In the genomic region with DNA sequence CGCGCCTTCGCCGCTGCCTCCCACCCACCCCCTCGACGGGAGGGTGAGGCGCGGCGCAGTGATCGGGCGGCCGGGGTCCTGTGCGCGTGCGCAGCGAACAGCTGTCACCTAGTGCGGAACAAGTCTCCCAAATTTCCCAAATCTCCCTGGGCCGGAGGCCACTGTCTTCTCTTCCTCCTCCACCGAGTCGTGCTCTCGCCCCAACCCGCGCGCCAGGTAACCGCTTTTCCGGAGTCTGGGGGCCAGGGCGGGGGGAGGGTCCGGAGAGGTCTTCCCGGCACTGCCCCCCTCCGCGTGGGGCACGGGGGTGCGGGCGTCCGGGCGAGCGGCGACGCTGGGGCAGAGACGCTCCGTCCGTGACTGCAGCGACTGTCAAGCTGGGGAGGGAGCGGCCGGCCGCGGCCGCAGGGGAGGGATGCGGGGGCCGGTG, we compare ENCODE assay signal across 8 cellular contexts. TPM values are rescaled to one million over a fixed set of nuclear protein-coding genes. Genes with fewer than 3 reads are reported as not detected.
A peak's percentile ranks its signal among the peaks of the same experiment; 100 is the strongest.
DNase-seq lines count a peak whose midpoint lies in the region; ATAC-seq and TF ChIP-seq lines count a peak whose summit lies in the region.

No MANE protein-coding gene starts in this region.

- WGBS in gastroesophageal sphincter (ENCODE audit: low coverage in 1 of 2), 2 donors: 0% methylated on average over 9 of the region's 50 CpGs; no CpG with 5 or more reads in 1 of the 2 donors

- ATAC-seq in activated CD8-positive, alpha-beta memory T cell treated with anti-CD3 and anti-CD28 coated beads, Interleukin-2, amount 10 ng/mL, durations not matched to agents 7 days and 5 days: peak; percentile 6
- peak; percentile 17 for ATAC-seq in HG02885 (IDR thresholded peaks at IDR 0.05; ENCODE audit: poor library complexity, unreplicated experiment)
- peak; percentile 85 for ATAC-seq in gastroesophageal sphincter

- H3K27me3 Mint-ChIP-seq in activated CD8-positive, alpha-beta memory T cell treated with anti-CD3 and anti-CD28 coated beads, Interleukin-2, amount 10 ng/mL, durations not matched to agents 7 days and 5 days: no peaks in the 10 kb centered on the region
- H3K27me3 Mint-ChIP-seq in T-helper 1 cell treated with Interleukin-12 subunit alpha and Interleukin-12 subunit beta and Interleukin-4 antibody, amounts not matched to agents 30 μg/mL and 1 μg/mL, for 36 hours (ENCODE audit: low read depth): no peaks in the 10 kb centered on the region
- H3K27me3 Mint-ChIP-seq in progenitor cell of endocrine pancreas: no peaks in the 10 kb centered on the region

- no peak for DNase-seq in activated CD8-positive, alpha-beta memory T cell treated with anti-CD3 and anti-CD28 coated beads, Interleukin-2, amount 10 ng/mL, durations not matched to agents 7 days and 5 days
- DNase-seq in activated CD8-positive, alpha-beta memory T cell treated with anti-CD3 and anti-CD28 coated beads, Interleukin-2, amount 50 U/mL, for 4 hours: no peak
- peak; percentile 94 for DNase-seq in progenitor cell of endocrine pancreas (ENCODE audit: low spot score, unreplicated experiment)
- DNase-seq in activated CD4-positive, alpha-beta T cell treated with anti-CD3 and anti-CD28 coated beads for 1 hour: no peak
- no peak for DNase-seq in COR-L47 (lab: John Stamatoyannopoulos, UW)

- TF ChIP-seq POLR2A in gastroesophageal sphincter (IDR thresholded peaks at IDR 0.05): peak; percentile 7 to 21

- TF ChIP-seq CTCF in gastroesophageal sphincter (IDR thresholded peaks at IDR 0.05) (no peak), progenitor cell of endocrine pancreas (IDR thresholded peaks at IDR 0.05; ENCODE audit: unreplicated experiment) (no peak)

- H3K9me3 Mint-ChIP-seq in activated CD8-positive, alpha-beta memory T cell treated with anti-CD3 and anti-CD28 coated beads, Interleukin-2, amount 10 ng/mL, durations not matched to agents 7 days and 5 days (ENCODE audit: low read depth): no peaks in the 10 kb centered on the region
- peaks cover under 1% of the 10 kb centered on the region for H3K9me3 Mint-ChIP-seq in T-helper 1 cell treated with Interleukin-12 subunit alpha and Interleukin-12 subunit beta and Interleukin-4 antibody, amounts not matched to agents 30 μg/mL and 1 μg/mL, for 36 hours
- H3K9me3 Mint-ChIP-seq in progenitor cell of endocrine pancreas (ENCODE audit: low read depth): peaks cover under 1% of the 10 kb centered on the region

- TF ChIP-seq EP300 in gastroesophageal sphincter (IDR thresholded peaks at IDR 0.05): no peak

- CTCF ChIA-PET in activated CD8-positive, alpha-beta memory T cell treated with anti-CD3 and anti-CD28 coated beads, Interleukin-2, amount 10 ng/mL, durations not matched to agents 7 days and 5 days (lab: Charles Lee): interaction anchor here (1.4 to 2.4 kb wide), 2 partner anchors 42 to 76 kb away, joined by 6 to 9 read pairs; no protein-coding TSS in a partner anchor

- H3K36me3 ChIP-seq in gastroesophageal sphincter: no peaks in the 10 kb centered on the region

- peak overlapping the region; percentile 93 for H3K27ac Mint-ChIP-seq in activated CD8-positive, alpha-beta memory T cell treated with anti-CD3 and anti-CD28 coated beads, Interleukin-2, amount 10 ng/mL, durations not matched to agents 7 days and 5 days
- peak overlapping the region; percentile 79 for H3K27ac Mint-ChIP-seq in T-helper 1 cell treated with Interleukin-12 subunit alpha and Interleukin-12 subunit beta and Interleukin-4 antibody, amounts not matched to agents 30 μg/mL and 1 μg/mL, for 36 hours
- peak overlapping the region; percentile 93 for H3K27ac Mint-ChIP-seq in progenitor cell of endocrine pancreas

- no peaks in the 10 kb centered on the region for H3K27me3 ChIP-seq in gastroesophageal sphincter

- peak overlapping the region; percentile 91 to 97 for H3K4me3 ChIP-seq in gastroesophageal sphincter

- H3K27ac ChIP-seq in gastroesophageal sphincter: peak overlapping the region; percentile 96 to 100 (median 98)

- no peaks in the 10 kb centered on the region for H3K9me3 ChIP-seq in gastroesophageal sphincter

- H3K4me3 Mint-ChIP-seq in activated CD8-positive, alpha-beta memory T cell treated with anti-CD3 and anti-CD28 coated beads, Interleukin-2, amount 10 ng/mL, durations not matched to agents 7 days and 5 days: peak overlapping the region; percentile 85
- peak overlapping the region; percentile 94 for H3K4me3 Mint-ChIP-seq in T-helper 1 cell treated with Interleukin-12 subunit alpha and Interleukin-12 subunit beta and Interleukin-4 antibody, amounts not matched to agents 30 μg/mL and 1 μg/mL, for 36 hours
- H3K4me3 Mint-ChIP-seq in progenitor cell of endocrine pancreas (ENCODE audit: low read depth): peak overlapping the region; percentile 97

- H3K4me1 ChIP-seq in gastroesophageal sphincter: peaks cover 0 to 39% (median 2%) of the 10 kb centered on the region in 3 donors

- peaks cover 9% of the 10 kb centered on the region for H3K36me3 Mint-ChIP-seq in activated CD8-positive, alpha-beta memory T cell treated with anti-CD3 and anti-CD28 coated beads, Interleukin-2, amount 10 ng/mL, durations not matched to agents 7 days and 5 days
- peaks cover 8% of the 10 kb centered on the region for H3K36me3 Mint-ChIP-seq in T-helper 1 cell treated with Interleukin-12 subunit alpha and Interleukin-12 subunit beta and Interleukin-4 antibody, amounts not matched to agents 30 μg/mL and 1 μg/mL, for 36 hours (ENCODE audit: low read depth)
- H3K36me3 Mint-ChIP-seq in progenitor cell of endocrine pancreas (ENCODE audit: insufficient read depth): no peaks in the 10 kb centered on the region

- H3K4me1 Mint-ChIP-seq in activated CD8-positive, alpha-beta memory T cell treated with anti-CD3 and anti-CD28 coated beads, Interleukin-2, amount 10 ng/mL, durations not matched to agents 7 days and 5 days: peaks cover 18% of the 10 kb centered on the region
- H3K4me1 Mint-ChIP-seq in T-helper 1 cell treated with Interleukin-12 subunit alpha and Interleukin-12 subunit beta and Interleukin-4 antibody, amounts not matched to agents 30 μg/mL and 1 μg/mL, for 36 hours (ENCODE audit: low read depth): peaks cover 18% of the 10 kb centered on the region
- peaks cover 9% of the 10 kb centered on the region for H3K4me1 Mint-ChIP-seq in progenitor cell of endocrine pancreas (ENCODE audit: low read depth)

RNA-seq across cellular contexts. Expression of a gene that starts 0.2 kb away (rescaled TPM):
- total RNA-seq in activated CD8-positive, alpha-beta memory T cell treated with anti-CD3 and anti-CD28 coated beads, Interleukin-2, amount 10 ng/mL, durations not matched to agents 7 days and 5 days: 10 to 100 TPM; 31.5 to 57.8 TPM
- total RNA-seq in gastroesophageal sphincter: 10 to 100 TPM; 17.7 to 65.2 (median 29.5) TPM
- total RNA-seq in progenitor cell of endocrine pancreas: 26.6 and 29.5 TPM in 2 replicates

Comparison
In these comparisons a context has a peak if more than half of its experiments do, and no peak if none do; other contexts are left out.
1. ATAC-seq: peak in every context shown above with its lines; median percentile 85 in gastroesophageal sphincter; 17 in HG02885; 6 in activated CD8-positive, alpha-beta memory T cell treated with anti-CD3 and anti-CD28 coated beads, Interleukin-2, amount 10 ng/mL, durations not matched to agents 7 days and 5 days.